ENCODE assay signal across 21 cellular contexts in the genomic region with DNA sequence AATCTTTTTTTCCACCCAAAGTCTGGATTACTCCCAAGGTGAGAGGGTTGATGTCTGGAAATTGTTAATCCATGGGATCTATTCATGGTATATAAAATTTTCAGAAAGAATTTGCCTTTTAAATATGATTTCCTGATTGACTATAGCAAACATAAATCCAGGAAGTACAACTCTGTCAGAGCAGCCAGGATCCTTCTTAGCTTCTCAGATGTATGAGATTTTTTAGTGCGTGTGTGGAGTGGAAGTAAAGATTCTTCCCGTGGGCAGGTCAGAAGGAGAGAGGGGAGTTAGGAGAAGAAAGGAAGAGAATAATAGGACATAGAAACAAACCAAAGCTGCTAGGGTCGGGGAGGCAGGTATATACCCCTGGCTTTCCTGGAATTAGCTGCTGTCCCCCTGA.
DNase-seq lines count a peak whose midpoint lies in the region; ATAC-seq and TF ChIP-seq lines count a peak whose summit lies in the region.
"Had no signal": no experiment of that assay in that cellular context is flagged by ENCODE, and none has a peak within 500 bp of the region (broad histone marks: within the 10 kb centered on the region; RNA-seq: fewer than 3 reads in every experiment).

No MANE protein-coding gene starts in this region.

- CTCF ChIA-PET in IMR-90 (lab: Yijun Ruan, JAX): interaction anchor here (0.8 kb wide), 1 partner anchor 9 kb away, joined by 3 read pairs; no protein-coding TSS in a partner anchor

- no peak overlapping the region for H3K56ac ChIP-seq in IMR-90 (ENCODE audit: extremely low read depth, insufficient read depth, low read length)

- no peak for DNase-seq in IMR-90
- no peak for DNase-seq in colonic mucosa
- no peak for DNase-seq in left colon
- DNase-seq in prostate gland (ENCODE audit: low spot score): no peak
- DNase-seq in iPS-NIHi11 (ENCODE audit: low spot score): no peak
- DNase-seq: CD8-positive, alpha-beta memory T cell; GF-D8; H7; MM.1S; NCI-H1048; NCI-H1436 treated with DMSO at 0.1 percent for 48 hours; NCI-H1930; NCI-H2227 treated with DMSO at 0.1 percent for 48 hours; NCI-H510A; NCI-H748 treated with DMSO at 0.1 percent for 48 hours; SJCRH30 had no signal

- H3K4ac ChIP-seq in IMR-90 (ENCODE audit: low read depth, low read length): no peak overlapping the region

- TF ChIP-seq POLR2A in IMR-90 (IDR thresholded peaks at IDR 0.05; ENCODE audit: low read depth, low read length) (no peak), prostate gland (IDR thresholded peaks at IDR 0.05) (no peak)

- H3K18ac ChIP-seq in IMR-90 (ENCODE audit: low read depth, low read length): no peak overlapping the region

- no peaks in the 10 kb centered on the region for H3K27me3 ChIP-seq in IMR-90 (ENCODE audit: control insufficient read depth, insufficient read depth, low read length)
- H3K27me3 ChIP-seq in colonic mucosa: no peaks in the 10 kb centered on the region
- H3K27me3 ChIP-seq in prostate gland (replicated peaks; ENCODE audit: insufficient read depth): no peaks in the 10 kb centered on the region
- H3K27me3 ChIP-seq: SJCRH30 had no signal

- in situ Hi-C loops in IMR-90 (cut with MboI; ENCODE audit: low sequenced_read_pairs): no loop called here

- H3K4me1 ChIP-seq in IMR-90 (ENCODE audit: control insufficient read depth, insufficient read depth, low read length): no peaks in the 10 kb centered on the region; the same call in 1 of the 2 replicates
- peaks cover 4% of the 10 kb centered on the region for H3K4me1 ChIP-seq in colonic mucosa
- peaks cover 7% of the 10 kb centered on the region for H3K4me1 ChIP-seq in prostate gland (replicated peaks)
- H3K4me1 ChIP-seq: SJCRH30 had no signal

- H3K9me3 ChIP-seq in IMR-90 (ENCODE audit: control insufficient read depth, insufficient read depth, low read length) (no peaks in the 10 kb centered on the region), colonic mucosa (no peaks in the 10 kb centered on the region), prostate gland (no peaks in the 10 kb centered on the region)
- H3K9me3 ChIP-seq: SJCRH30 had no signal

- TF ChIP-seq CTCF in IMR-90 (conservative IDR thresholded peaks at IDR 0.05; ENCODE audit: low read depth, low read length) (no peak), colonic mucosa (IDR thresholded peaks at IDR 0.05) (no peak), prostate gland (IDR thresholded peaks at IDR 0.05) (no peak)

- H4K5ac ChIP-seq in IMR-90 (ENCODE audit: low read depth, low read length): no peak overlapping the region

- H3K27ac ChIP-seq in IMR-90 (ENCODE audit: insufficient read depth, low read length): no peak overlapping the region
- H3K27ac ChIP-seq in colonic mucosa: peak overlapping the region; percentile 68
- H3K27ac ChIP-seq in prostate gland: peak overlapping the region; percentile 20 to 32
- H3K27ac ChIP-seq: C4-2B, SJCRH30 had no signal

- no peak overlapping the region for H3K4me2 ChIP-seq in IMR-90 (ENCODE audit: low read depth, low read length)

- H2BK120ac ChIP-seq in IMR-90 (ENCODE audit: low read depth, low read length): no peak overlapping the region

- POLR2A ChIA-PET in IMR-90 (lab: Charles Lee; ENCODE audit: unreplicated experiment): no interaction called here

- 0 out of 2 replicates have a peak overlapping the region, but pooled peaks have one; percentile 42 for H3K23ac ChIP-seq in IMR-90 (ENCODE audit: low read depth, low read length)

- no peak overlapping the region for H4K91ac ChIP-seq in IMR-90 (ENCODE audit: insufficient read depth, low read depth, low read length)

- no peaks in the 10 kb centered on the region for H4K20me1 ChIP-seq in IMR-90 (ENCODE audit: insufficient read depth, low read length)

- TF ChIP-seq RAD21 in IMR-90 (IDR thresholded peaks at IDR 0.05; ENCODE audit: low read length): no peak

- no peak overlapping the region for H4K8ac ChIP-seq in IMR-90 (ENCODE audit: low read depth in 2 of 2, low read length in 2 of 2)

- WGBS in IMR-90 (ENCODE audit: extremely low coverage in 2 of 2, insufficient read length in 1 of 2), 2 experiments: 80% methylated on average over 2 of the region's 3 CpGs; no CpG with 5 or more reads in 1 of the 2 experiments
- WGBS in prostate gland: 53% methylated on average over 3 of the region's 3 CpGs

- no peak overlapping the region for H2BK20ac ChIP-seq in IMR-90 (ENCODE audit: low read depth, low read length)

- no peak overlapping the region for H2BK5ac ChIP-seq in IMR-90 (ENCODE audit: low read depth, low read length, poor library complexity, severe bottlenecking)

- H3K9ac ChIP-seq in IMR-90 (ENCODE audit: low read depth, low read length): no peak overlapping the region
- H3K9ac ChIP-seq in colonic mucosa (ENCODE audit: low read depth in 2 of 2, low read length in 2 of 2): peak overlapping the region in 1 of 2 donors; percentile 48

- H3K4me3 ChIP-seq in IMR-90 (ENCODE audit: insufficient read depth, low read depth, low read length) (no peak overlapping the region), colonic mucosa (no peak overlapping the region), prostate gland (no peak overlapping the region)
- H3K4me3 ChIP-seq: K562, SJCRH30 had no signal

- H2AK9ac ChIP-seq in IMR-90 (replicated peaks; ENCODE audit: low read depth, low read length, poor library complexity): no peak overlapping the region

- H3K9me1 ChIP-seq in IMR-90 (ENCODE audit: insufficient read depth, low read length): peaks cover 10% of the 10 kb centered on the region

- H2AK5ac ChIP-seq in IMR-90 (ENCODE audit: low read depth, low read length): no peak overlapping the region

- H3K14ac ChIP-seq in IMR-90 (replicated peaks; ENCODE audit: low read depth, low read length): peak overlapping the region; percentile 31; the same call in 1 of the 2 replicates

- no TSS peak for BruUV-seq in IMR-90 (replicated peaks; lab: Mats Ljungman, UMichigan)

- intact Hi-C loops in IMR-90 (cut with micrococcal nuclease): no loop called here
- intact Hi-C loops in colonic mucosa (cut with DNase I): no loop called here
- intact Hi-C loops in left colon (cut with DNase I, micrococcal nuclease): no loop called here
- intact Hi-C loops in prostate gland (cut with DNase I): no loop called here

- no peak for ATAC-seq in IMR-90 (ENCODE audit: low read depth)
- peak; percentile 58 for ATAC-seq in left colon
- no peak for ATAC-seq in GM19397 (IDR thresholded peaks at IDR 0.05; ENCODE audit: unreplicated experiment)
- no peak for ATAC-seq in GM18517 (IDR thresholded peaks at IDR 0.05; ENCODE audit: unreplicated experiment)
- ATAC-seq in HG03432 (IDR thresholded peaks at IDR 0.05; ENCODE audit: unreplicated experiment): no peak

- dilution Hi-C loops in IMR-90 (cut with HindIII; ENCODE audit: low sequenced_read_pairs, unreplicated experiment): no loop called here

- H3K36me3 ChIP-seq in IMR-90 (ENCODE audit: control insufficient read depth, insufficient read depth, low read length): no peaks in the 10 kb centered on the region
- no peaks in the 10 kb centered on the region for H3K36me3 ChIP-seq in colonic mucosa
- no peaks in the 10 kb centered on the region for H3K36me3 ChIP-seq in prostate gland
- H3K36me3 ChIP-seq: SJCRH30 had no signal

- H2AFZ ChIP-seq in IMR-90 (replicated peaks; ENCODE audit: low read length, poor library complexity): no peak overlapping the region

- no peak overlapping the region for H2BK15ac ChIP-seq in IMR-90 (ENCODE audit: low read depth, low read length)

- H3K79me1 ChIP-seq in IMR-90 (ENCODE audit: low read depth in 1 of 2, low read length in 2 of 2): peaks cover 3 to 11% of the 10 kb centered on the region in 2 experiments; a peak in 3 of 4 replicates

TF ChIP-seq in IMR-90, 13 proteins besides CTCF, POLR2A, EP300 and RAD21:
- TF ChIP-seq CEBPB (IDR thresholded peaks at IDR 0.05; ENCODE audit: low read depth, low read length) (no peak), MAZ (IDR thresholded peaks at IDR 0.05; ENCODE audit: borderline replicate concordance, low read depth, low read length) (no peak), USF2 (IDR thresholded peaks at IDR 0.05; ENCODE audit: low read depth, low read length) (no peak), MAFK (IDR thresholded peaks at IDR 0.05; ENCODE audit: low read depth, low read length) (no peak), RFX5 (IDR thresholded peaks at IDR 0.05; ENCODE audit: low read depth, low read length) (no peak), CHD1 (IDR thresholded peaks at IDR 0.05; ENCODE audit: low read depth, low read length) (no peak), BHLHE40 (IDR thresholded peaks at IDR 0.05; ENCODE audit: low read depth, low read length) (no peak), MXI1 (IDR thresholded peaks at IDR 0.05; ENCODE audit: borderline replicate concordance, low read depth, low read length) (no peak)
